Comparison of ENCODE assay signal across 20 cellular contexts in genomic region chr14:34718750-34719304, GRCh38. TPM values are rescaled to one million over a fixed set of nuclear protein-coding genes. Genes with fewer than 3 reads are reported as not detected.
DNase-seq lines count a peak whose midpoint lies in the region; ATAC-seq, FAIRE-seq and TF ChIP-seq lines count a peak whose summit lies in the region.
"Had no signal": no experiment of that assay in that cellular context is flagged by ENCODE, and none has a peak within 500 bp of the region (broad histone marks: within the 10 kb centered on the region; RNA-seq: fewer than 3 reads in every experiment).

No MANE protein-coding gene starts in this region.

- H3K4me1 Mint-ChIP-seq in activated CD4-positive, alpha-beta T cell treated with anti-CD3 and anti-CD28 coated beads for 36 hours = peaks cover 14% of the 10 kb centered on the region

- no peak overlapping the region for H4K8ac ChIP-seq in mesendoderm (ENCODE audit: low read depth, low read length)

- no peak overlapping the region for H4K5ac ChIP-seq in mesendoderm (ENCODE audit: low read length)

- dilution Hi-C loops in endothelial cell of umbilical vein (cut with MboI; ENCODE audit: extremely low pct_ligation_motif_present, low sequenced_read_pairs) = no loop called here

- no CpG with 5 or more reads among the region's 4 CpGs for WGBS in mesendoderm (ENCODE audit: extremely low coverage, insufficient coverage, low lambda C conversion rate)

- no peak overlapping the region for H3K4me3 ChIP-seq in AG10803 (ENCODE audit: low read length)
- no peak overlapping the region for H3K4me3 ChIP-seq in endothelial cell of umbilical vein (replicated peaks in 1 of 3; ENCODE audit: insufficient read depth in 1 of 3, low read depth in 1 of 3, low read length in 3 of 3)
- H3K4me3 ChIP-seq in mesendoderm (ENCODE audit: low read length) = no peak overlapping the region
- H3K4me3 ChIP-seq: left ventricle myocardium inferior, Peyer's patch, spleen, vagina had no signal

- no peak overlapping the region for H3K4me3 Mint-ChIP-seq in activated CD4-positive, alpha-beta T cell treated with anti-CD3 and anti-CD28 coated beads for 36 hours
- H3K4me3 Mint-ChIP-seq: activated CD8-positive, alpha-beta memory T cell treated with anti-CD3 and anti-CD28 coated beads, Interleukin-2, amount 10 ng/mL, durations not matched to agents 7 days and 5 days; activated naive CD8-positive, alpha-beta T cell treated with anti-CD3 and anti-CD28 coated beads, Interleukin-2, amount 10 ng/mL, durations not matched to agents 7 days and 5 days; dendritic cell treated with granulocyte-macrophage colony-stimulating factor and Interleukin-4, amounts not matched to agents 40 ng/mL and 50 ng/mL, for 4 days had no signal

- H3K9me3 Mint-ChIP-seq in activated CD4-positive, alpha-beta T cell treated with anti-CD3 and anti-CD28 coated beads for 36 hours (ENCODE audit: low read depth) = no peaks in the 10 kb centered on the region
- H3K9me3 Mint-ChIP-seq: activated naive CD8-positive, alpha-beta T cell treated with anti-CD3 and anti-CD28 coated beads, Interleukin-2, amount 10 ng/mL, durations not matched to agents 7 days and 5 days; dendritic cell treated with granulocyte-macrophage colony-stimulating factor and Interleukin-4, amounts not matched to agents 40 ng/mL and 50 ng/mL, for 4 days had no signal

- intact Hi-C loops in endothelial cell of umbilical vein (cut with micrococcal nuclease) = no loop called here
- intact Hi-C loops in activated CD4-positive, alpha-beta T cell treated with anti-CD3 and anti-CD28 coated beads for 36 hours (cut with DNase I, micrococcal nuclease) = loop anchor here in 1 of 2 experiments (10.0 kb wide), 1 partner anchor 266 kb away; the partner anchor contains the start of gene SRP54

- H3K4me1 ChIP-seq in endothelial cell of umbilical vein (ENCODE audit: control insufficient read depth, extremely low read depth, insufficient read depth, low read length) = peaks cover 7% of the 10 kb centered on the region
- H3K4me1 ChIP-seq in mesendoderm (ENCODE audit: control insufficient read depth, low read depth, low read length) = no peaks in the 10 kb centered on the region
- H3K4me1 ChIP-seq: Peyer's patch had no signal

- H3K4me2 ChIP-seq in endothelial cell of umbilical vein (ENCODE audit: insufficient read depth, low read length) = no peak overlapping the region
- H3K4me2 ChIP-seq in mesendoderm (ENCODE audit: low read length) = no peak overlapping the region

- H3K4ac ChIP-seq in mesendoderm (ENCODE audit: low read depth, low read length) = no peak overlapping the region

- no peaks in the 10 kb centered on the region for H4K20me1 ChIP-seq in endothelial cell of umbilical vein (replicated peaks; ENCODE audit: control insufficient read depth, extremely low read depth, insufficient read depth, low read length)

- no peaks in the 10 kb centered on the region for H3K9me3 ChIP-seq in endothelial cell of umbilical vein (replicated peaks; ENCODE audit: control insufficient read depth, insufficient read depth, low read length)
- H3K9me3 ChIP-seq: left ventricle myocardium inferior, neutrophil, Peyer's patch, spleen, vagina had no signal

- no peaks in the 10 kb centered on the region for H3K9me1 ChIP-seq in endothelial cell of umbilical vein (replicated peaks; ENCODE audit: control insufficient read depth, extremely low read depth, insufficient read depth, low read length)

- no peak overlapping the region for H2BK5ac ChIP-seq in mesendoderm (ENCODE audit: low read length)

- no peak overlapping the region for H2BK120ac ChIP-seq in mesendoderm (ENCODE audit: low read depth, low read length)

- no peak overlapping the region for H3K23ac ChIP-seq in mesendoderm (ENCODE audit: low read length)

- H3K27me3 ChIP-seq in endothelial cell of umbilical vein (ENCODE audit: control insufficient read depth in 2 of 2, insufficient read depth in 2 of 2, low read length in 2 of 2) (no peaks in the 10 kb centered on the region), mesendoderm (ENCODE audit: insufficient read depth, low read length, poor library complexity) (no peaks in the 10 kb centered on the region)
- H3K27me3 ChIP-seq: Peyer's patch, spleen, vagina had no signal

- H3K27ac ChIP-seq in endothelial cell of umbilical vein (ENCODE audit: insufficient read depth, low read depth, low read length) (no peak overlapping the region), mesendoderm (ENCODE audit: low read depth, low read length) (no peak overlapping the region)
- H3K27ac ChIP-seq: left ventricle myocardium inferior, neutrophil, Peyer's patch, spleen, vagina had no signal

- H3K27ac Mint-ChIP-seq in activated CD4-positive, alpha-beta T cell treated with anti-CD3 and anti-CD28 coated beads for 36 hours = no peak overlapping the region
- H3K27ac Mint-ChIP-seq: activated CD8-positive, alpha-beta memory T cell treated with anti-CD3 and anti-CD28 coated beads, Interleukin-2, amount 10 ng/mL, durations not matched to agents 7 days and 5 days; activated naive CD8-positive, alpha-beta T cell treated with anti-CD3 and anti-CD28 coated beads, Interleukin-2, amount 10 ng/mL, durations not matched to agents 7 days and 5 days; dendritic cell treated with granulocyte-macrophage colony-stimulating factor and Interleukin-4, amounts not matched to agents 40 ng/mL and 50 ng/mL, for 4 days had no signal

- no peaks in the 10 kb centered on the region for H3K36me3 ChIP-seq in endothelial cell of umbilical vein (ENCODE audit: control insufficient read depth in 2 of 2, extremely low read depth in 1 of 2, insufficient read depth in 2 of 2, low read length in 2 of 2)
- no peaks in the 10 kb centered on the region for H3K36me3 ChIP-seq in mesendoderm (ENCODE audit: control insufficient read depth, insufficient read depth, low read length)
- H3K36me3 ChIP-seq: left ventricle myocardium inferior, neutrophil, Peyer's patch, spleen, vagina had no signal

- TF ChIP-seq POLR2A in endothelial cell of umbilical vein (IDR thresholded peaks at IDR 0.05; ENCODE audit: low read depth, low read length) = no peak

- DNase-seq in AG10803 (ENCODE audit: low read depth) (peak; percentile 67), LHCN-M2 (ENCODE audit: low read depth) (peak; percentile 67), endothelial cell of umbilical vein (ENCODE audit: low read depth, low spot score) (no peak), mesendoderm (peak; percentile 64), HEK293T (ENCODE audit: extremely low spot score) (no peak)
- no peak for DNase-seq in activated CD4-positive, alpha-beta T cell treated with anti-CD3 and anti-CD28 coated beads for 36 hours
- DNase-seq: activated CD8-positive, alpha-beta memory T cell treated with anti-CD3 and anti-CD28 coated beads, Interleukin-2, amount 10 ng/mL, durations not matched to agents 7 days and 5 days; activated naive CD8-positive, alpha-beta T cell treated with anti-CD3 and anti-CD28 coated beads, Interleukin-2, amount 10 ng/mL, durations not matched to agents 7 days and 5 days; AML-193; left ventricle myocardium inferior; NCI-H1694 treated with DMSO at 0.1 percent for 48 hours; NCI-H345; Peyer's patch; spleen; stimulated activated CD8-positive, alpha-beta memory T cell treated with anti-CD3 and anti-CD28 coated beads, Interleukin-4, amount 100 ng/mL, for 48 hours had no signal

- no peak overlapping the region for H2AK5ac ChIP-seq in mesendoderm (ENCODE audit: low read length)

- no TSS peak for BruUV-seq in endothelial cell of umbilical vein (replicated peaks; lab: Mats Ljungman, UMichigan)

- no peak overlapping the region for H3K56ac ChIP-seq in mesendoderm (ENCODE audit: low read length)

- no peak for FAIRE-seq in endothelial cell of umbilical vein (lab: Jason Lieb, UNC)

- CTCF ChIA-PET in endothelial cell of umbilical vein (lab: Charles Lee) (no interaction called here), HEK293T (lab: Yijun Ruan, JAX) (interaction anchor here (0.6 kb wide), 1 partner anchor 31 kb away, joined by 3 read pairs; no protein-coding TSS in a partner anchor)
- CTCF ChIA-PET in activated CD4-positive, alpha-beta T cell treated with anti-CD3 and anti-CD28 coated beads for 36 hours (lab: Charles Lee) = interaction anchor here (0.7 to 1.5 kb wide), 3 partner anchors 18 to 47 kb away, joined by 3 read pairs; no protein-coding TSS in a partner anchor

- no peak overlapping the region for H2BK15ac ChIP-seq in mesendoderm (replicated peaks; ENCODE audit: low read depth)

- H3K9ac ChIP-seq in endothelial cell of umbilical vein (replicated peaks; ENCODE audit: extremely low read depth, insufficient read depth, low read length) (no peak overlapping the region), mesendoderm (ENCODE audit: low read length) (no peak overlapping the region)

- POLR2A ChIA-PET in endothelial cell of umbilical vein (lab: Charles Lee) = no interaction called here
- POLR2A ChIA-PET in activated CD4-positive, alpha-beta T cell treated with anti-CD3 and anti-CD28 coated beads for 36 hours (lab: Charles Lee) = no interaction called here
- POLR2A ChIA-PET in HEK293T (lab: Yijun Ruan, JAX) = interaction anchor here (2.3 kb wide), 1 partner anchor 48 kb away, joined by 5 read pairs; no protein-coding TSS in a partner anchor

- H3K79me1 ChIP-seq in mesendoderm (ENCODE audit: low read length) = no peaks in the 10 kb centered on the region

- no peak overlapping the region for H2AFZ ChIP-seq in endothelial cell of umbilical vein (ENCODE audit: low read depth, low read length)

- peaks cover 4% of the 10 kb centered on the region for H3K79me2 ChIP-seq in endothelial cell of umbilical vein (ENCODE audit: control insufficient read depth, insufficient read depth, low read length)
- H3K79me2 ChIP-seq in mesendoderm (ENCODE audit: control insufficient read depth, insufficient read depth, low read length) = no peaks in the 10 kb centered on the region

- no peak overlapping the region for H3K18ac ChIP-seq in mesendoderm (ENCODE audit: low read length)

- peaks cover 1% of the 10 kb centered on the region for H3K36me3 Mint-ChIP-seq in activated CD4-positive, alpha-beta T cell treated with anti-CD3 and anti-CD28 coated beads for 36 hours (ENCODE audit: low read depth)
- H3K36me3 Mint-ChIP-seq: activated CD8-positive, alpha-beta memory T cell treated with anti-CD3 and anti-CD28 coated beads, Interleukin-2, amount 10 ng/mL, durations not matched to agents 7 days and 5 days had no signal

- no peak for ATAC-seq in HG03442 (IDR thresholded peaks at IDR 0.05; ENCODE audit: unreplicated experiment)
- no peak for ATAC-seq in activated CD4-positive, alpha-beta T cell treated with anti-CD3 and anti-CD28 coated beads for 36 hours
- ATAC-seq in GM19467 (IDR thresholded peaks at IDR 0.05; ENCODE audit: unreplicated experiment) = no peak
- ATAC-seq: activated CD8-positive, alpha-beta memory T cell treated with anti-CD3 and anti-CD28 coated beads, Interleukin-2, amount 10 ng/mL, durations not matched to agents 7 days and 5 days had no signal

- TF ChIP-seq CTCF in AG10803 (conservative IDR thresholded peaks at IDR 0.05; ENCODE audit: low read length) (no peak), endothelial cell of umbilical vein (IDR thresholded peaks at IDR 0.05; ENCODE audit: extremely low read depth in 1 of 2, insufficient read depth in 1 of 2, low read depth in 1 of 2, low read length in 2 of 2) (no peak)

- H3K27me3 Mint-ChIP-seq in activated CD4-positive, alpha-beta T cell treated with anti-CD3 and anti-CD28 coated beads for 36 hours = no peaks in the 10 kb centered on the region

RNA-seq across cellular contexts. Expression of gene CFL2, which starts 4.4 kb away (rescaled TPM):
- total RNA-seq in LHCN-M2 (2014; rRNA removed) (126 and 151 TPM in 2 replicates), endothelial cell of umbilical vein (91.9 and 98.1 TPM in 2 replicates)
- polyA plus RNA-seq in LHCN-M2 (2012) = 236 TPM
- 34.4 and 42.8 TPM in 2 replicates for polyA plus RNA-seq in endothelial cell of umbilical vein
- 43.5 and 47.4 TPM in 2 replicates for polyA plus RNA-seq in endothelial cell of umbilical vein (2011; cell fraction: cytosol; rRNA removed)
- polyA plus RNA-seq in endothelial cell of umbilical vein (2011; cell fraction: nucleus; rRNA removed) = 25.4 and 33.5 TPM in 2 replicates
- polyA plus RNA-seq in endothelial cell of umbilical vein (2012) = 85.5 and 153 TPM in 2 replicates
- polyA minus RNA-seq in endothelial cell of umbilical vein = 43.4 and 56.7 TPM in 2 replicates
- 36.5 TPM for polyA minus RNA-seq in endothelial cell of umbilical vein (2011; cell fraction: cytosol; rRNA and poly(A)+ RNA removed)
- polyA minus RNA-seq in endothelial cell of umbilical vein (2011; cell fraction: nucleus; rRNA and poly(A)+ RNA removed) = 18.6 and 31.3 TPM in 2 replicates
- polyA plus RNA-seq in mesendoderm (2013, experiment 1 of 2) = 25.3 TPM
- polyA plus RNA-seq in mesendoderm (2013, experiment 2 of 2) = 26.6 TPM
- 1 to 10 TPM; 4.5 to 6.8 TPM for total RNA-seq in activated CD4-positive, alpha-beta T cell treated with anti-CD3 and anti-CD28 coated beads for 36 hours

Comparison
In these comparisons a context has a peak if more than half of its experiments do, and no peak if none do; other contexts are left out.
1. DNase-seq: peak in AG10803 (single experiment), LHCN-M2 (single experiment) and mesendoderm (single experiment); none in endothelial cell of umbilical vein (single experiment), activated CD4-positive, alpha-beta T cell treated with anti-CD3 and anti-CD28 coated beads for 36 hours (single experiment) and HEK293T (single experiment).
2. RNA of gene CFL2, which starts 4.4 kb away (total RNA-seq): 126 to 151 TPM in LHCN-M2 and 91.9 to 98.1 TPM in endothelial cell of umbilical vein; 4.5 to 6.8 TPM in activated CD4-positive, alpha-beta T cell treated with anti-CD3 and anti-CD28 coated beads for 36 hours; every median in the first group is over 10 times any median in the second.